17 cellular contexts compared by ENCODE assay signal in genomic region chr7:6451224-6451705, GRCh38.
"Had no signal": no experiment of that assay in that cellular context is flagged by ENCODE, and none has a peak within 500 bp of the region (broad histone marks: within the 10 kb centered on the region; RNA-seq: fewer than 3 reads in every experiment).

No MANE protein-coding gene starts in this region.

- H3K27ac Mint-ChIP-seq: activated naive CD8-positive, alpha-beta T cell treated with anti-CD3 and anti-CD28 coated beads for 36 hours; activated T-helper 1 cell treated with anti-CD3 and anti-CD28 coated beads, Interleukin-12 subunit alpha, Interleukin-12 subunit beta, Interleukin-2, Interleukin-4 antibody, amounts not matched to agents 30 ng/mL and 10 ng/mL and 1 ng/mL, durations not matched to agents 14 hours and 24 hours and 36 hours had no signal

- H3K4me3 Mint-ChIP-seq: activated naive CD8-positive, alpha-beta T cell treated with anti-CD3 and anti-CD28 coated beads for 36 hours; activated T-helper 1 cell treated with anti-CD3 and anti-CD28 coated beads, Interleukin-12 subunit alpha, Interleukin-12 subunit beta, Interleukin-2, Interleukin-4 antibody, amounts not matched to agents 30 ng/mL and 10 ng/mL and 1 ng/mL, durations not matched to agents 14 hours and 24 hours and 36 hours had no signal

- H3K9me3 ChIP-seq: esophagus squamous epithelium, spleen, thyroid gland, uterus had no signal

- H3K27me3 Mint-ChIP-seq: activated naive CD8-positive, alpha-beta T cell treated with anti-CD3 and anti-CD28 coated beads for 36 hours; naive thymus-derived CD8-positive, alpha-beta T cell had no signal

- H3K4me3 ChIP-seq: esophagus squamous epithelium, spleen, thyroid gland, uterus had no signal

- H3K27me3 ChIP-seq: brain microvascular endothelial cell, esophagus squamous epithelium, spleen, thyroid gland, uterus had no signal

- H3K36me3 ChIP-seq: brain microvascular endothelial cell, esophagus squamous epithelium, spleen, thyroid gland, uterus had no signal

- H3K9me3 Mint-ChIP-seq: activated naive CD8-positive, alpha-beta T cell treated with anti-CD3 and anti-CD28 coated beads for 36 hours; activated T-helper 1 cell treated with anti-CD3 and anti-CD28 coated beads, Interleukin-12 subunit alpha, Interleukin-12 subunit beta, Interleukin-2, Interleukin-4 antibody, amounts not matched to agents 30 ng/mL and 10 ng/mL and 1 ng/mL, durations not matched to agents 14 hours and 24 hours and 36 hours; naive thymus-derived CD8-positive, alpha-beta T cell had no signal

- DNase-seq: activated naive CD8-positive, alpha-beta T cell treated with anti-CD3 and anti-CD28 coated beads for 36 hours; amygdala; brain microvascular endothelial cell; cortex of kidney; effector CD4-positive, alpha-beta T cell; esophagus squamous epithelium; hypothalamus; left ventricle myocardium superior; mesenchymal stem cell; naive thymus-derived CD8-positive, alpha-beta T cell; stimulated activated CD4-positive, alpha-beta T cell treated with anti-CD3 and anti-CD28 coated beads, Interleukin-1b, Interleukin-23, amount 100 ng/mL, for 48 hours; thyroid gland; uterus had no signal

- H3K27ac ChIP-seq: brain microvascular endothelial cell, esophagus squamous epithelium, spleen, thyroid gland, uterus had no signal

- ATAC-seq: activated CD4-positive, CD25-positive, alpha-beta regulatory T cell treated with anti-CD3 and anti-CD28 coated beads, Interleukin-2, amount 50 U/mL, for 24 hours; left ventricle myocardium superior; naive thymus-derived CD8-positive, alpha-beta T cell; sciatic nerve had no signal
